ENCODE assay signal across 11 cellular contexts in the genomic region with DNA sequence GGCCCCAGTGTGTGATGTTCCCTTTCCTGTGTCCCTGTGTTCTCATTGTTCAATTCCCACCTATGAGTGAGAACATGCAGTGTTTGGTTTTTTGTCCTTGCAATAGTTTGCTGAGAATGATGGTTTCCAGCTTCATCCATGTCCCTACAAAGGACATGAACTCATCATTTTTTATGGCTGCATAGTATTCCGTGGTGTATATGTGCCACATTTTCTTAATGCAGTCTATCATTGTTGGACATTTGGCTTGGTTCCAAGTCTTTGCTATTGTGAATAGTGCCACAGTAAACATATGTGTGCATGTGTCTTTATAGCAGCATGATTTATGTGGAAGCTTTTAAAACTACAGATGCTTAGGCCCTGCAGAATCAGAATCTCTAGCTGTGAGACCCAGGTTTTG. TPM values are rescaled to one million over a fixed set of nuclear protein-coding genes. Genes with fewer than 3 reads are reported as not detected.
"Had no signal": no experiment of that assay in that cellular context is flagged by ENCODE, and none has a peak within 500 bp of the region (broad histone marks: within the 10 kb centered on the region; RNA-seq: fewer than 3 reads in every experiment).

No MANE protein-coding gene starts in this region.

RNA-seq across cellular contexts. Expression of a gene that starts 34.3 kb away (rescaled TPM):
- total RNA-seq: stomach, suprapubic skin, temporal lobe, thyroid gland, transverse colon, upper lobe of left lung, upper lobe of right lung, ureter, urinary bladder, vagina had no signal
- polyA plus RNA-seq: stomach, urinary bladder had no signal

RNA-seq across cellular contexts. Expression of a gene that starts 49.5 kb away (rescaled TPM):
- total RNA-seq: tibial nerve, vagina had no signal
